ENCODE assay signal across 14 cellular contexts in genomic region chrX:146278381-146278780, GRCh38.
DNase-seq lines count a peak whose midpoint lies in the region; ATAC-seq and TF ChIP-seq lines count a peak whose summit lies in the region.
"Had no signal": no experiment of that assay in that cellular context is flagged by ENCODE, and none has a peak within 500 bp of the region (broad histone marks: within the 10 kb centered on the region; RNA-seq: fewer than 3 reads in every experiment).

No MANE protein-coding gene starts in this region.

- no peaks in the 10 kb centered on the region for H3K27me3 ChIP-seq in OCI-LY3 (ENCODE audit: low read depth, low read length)
- H3K27me3 ChIP-seq: right atrium auricular region, transverse colon had no signal

- H3K79me2 ChIP-seq in OCI-LY3 (ENCODE audit: low read length): no peaks in the 10 kb centered on the region

- H3K4me1 Mint-ChIP-seq in activated CD4-positive, alpha-beta T cell treated with anti-CD3 and anti-CD28 coated beads for 36 hours: no peaks in the 10 kb centered on the region
- H3K4me1 Mint-ChIP-seq: CD14-positive monocyte had no signal

- H3K9ac ChIP-seq in OCI-LY3 (ENCODE audit: low read length): no peak overlapping the region

- no peaks in the 10 kb centered on the region for H4K20me1 ChIP-seq in OCI-LY3 (ENCODE audit: insufficient read depth, low read length)

- TF ChIP-seq CTCF in C4-2B (conservative IDR thresholded peaks at IDR 0.05) (peak; percentile 32), OCI-LY3 (IDR thresholded peaks at IDR 0.05; ENCODE audit: low read depth, low read length) (peak; percentile 63)

- H3K27me3 Mint-ChIP-seq in activated CD4-positive, alpha-beta T cell treated with anti-CD3 and anti-CD28 coated beads for 36 hours: no peaks in the 10 kb centered on the region

- no peak overlapping the region for H3K4me2 ChIP-seq in OCI-LY3 (ENCODE audit: low read length)

- H3K4me3 ChIP-seq in OCI-LY3 (ENCODE audit: low read length): no peak overlapping the region
- H3K4me3 ChIP-seq: right atrium auricular region, transverse colon had no signal

- H3K36me3 Mint-ChIP-seq in activated CD4-positive, alpha-beta T cell treated with anti-CD3 and anti-CD28 coated beads for 36 hours (ENCODE audit: low read depth): no peaks in the 10 kb centered on the region
- H3K36me3 Mint-ChIP-seq: CD14-positive monocyte had no signal

- no peak for ATAC-seq in activated CD4-positive, alpha-beta T cell treated with anti-CD3 and anti-CD28 coated beads for 36 hours
- no peak for ATAC-seq in left ventricle myocardium superior
- ATAC-seq: PC-3 had no signal

- H2AFZ ChIP-seq in OCI-LY3 (ENCODE audit: low read depth, low read length): no peak overlapping the region

- no peaks in the 10 kb centered on the region for H3K9me3 ChIP-seq in OCI-LY3 (ENCODE audit: insufficient read depth, low read length)
- H3K9me3 ChIP-seq: transverse colon had no signal

- no peak overlapping the region for H3K4me3 Mint-ChIP-seq in activated CD4-positive, alpha-beta T cell treated with anti-CD3 and anti-CD28 coated beads for 36 hours
- H3K4me3 Mint-ChIP-seq: activated T-cell treated with anti-CD3 and anti-CD28 coated beads, Interleukin-2, amount 50 U/mL, for 24 hours; CD14-positive monocyte had no signal

- CTCF ChIA-PET in activated CD4-positive, alpha-beta T cell treated with anti-CD3 and anti-CD28 coated beads for 36 hours (lab: Charles Lee): no interaction called here

- no peaks in the 10 kb centered on the region for H3K9me3 Mint-ChIP-seq in activated CD4-positive, alpha-beta T cell treated with anti-CD3 and anti-CD28 coated beads for 36 hours (ENCODE audit: low read depth)
- H3K9me3 Mint-ChIP-seq: activated T-cell treated with anti-CD3 and anti-CD28 coated beads, Interleukin-2, amount 50 U/mL, for 24 hours; CD14-positive monocyte had no signal

- H3K4me1 ChIP-seq in OCI-LY3 (ENCODE audit: low read length): peaks cover 4% of the 10 kb centered on the region
- H3K4me1 ChIP-seq: right atrium auricular region, transverse colon had no signal

- no peak overlapping the region for H3K27ac Mint-ChIP-seq in activated CD4-positive, alpha-beta T cell treated with anti-CD3 and anti-CD28 coated beads for 36 hours
- H3K27ac Mint-ChIP-seq: activated T-cell treated with anti-CD3 and anti-CD28 coated beads, Interleukin-2, amount 50 U/mL, for 24 hours; CD14-positive monocyte had no signal

- intact Hi-C loops in activated CD4-positive, alpha-beta T cell treated with anti-CD3 and anti-CD28 coated beads for 36 hours (cut with DNase I, micrococcal nuclease): no loop called here
- intact Hi-C loops in left ventricle myocardium superior (cut with micrococcal nuclease): no loop called here

- H3K36me3 ChIP-seq in OCI-LY3 (replicated peaks; ENCODE audit: low read depth, low read length): no peaks in the 10 kb centered on the region
- H3K36me3 ChIP-seq: right atrium auricular region, transverse colon had no signal

- no peak overlapping the region for H3K27ac ChIP-seq in C4-2B
- H3K27ac ChIP-seq in OCI-LY3 (ENCODE audit: low read length): no peak overlapping the region
- H3K27ac ChIP-seq: right atrium auricular region, transverse colon had no signal

- peak; percentile 42 for DNase-seq in HT-29 (ENCODE audit: low spot score)
- peak; percentile 43 for DNase-seq in islet precursor cell
- no peak for DNase-seq in activated CD4-positive, alpha-beta T cell treated with anti-CD3 and anti-CD28 coated beads for 36 hours
- DNase-seq in activated CD4-positive, alpha-beta T cell treated with anti-CD3 and anti-CD28 coated beads, Interleukin-2, amount 50 U/mL, for 4 hours: no peak
- DNase-seq in AG08395 (ENCODE audit: low spot score): no peak
- DNase-seq in left ventricle myocardium superior: no peak
- DNase-seq: activated T-cell treated with anti-CD3 and anti-CD28 coated beads, Interleukin-2, amount 50 U/mL, for 24 hours; HCEC 1CT; PC-3; transverse colon had no signal

- POLR2A ChIA-PET in activated CD4-positive, alpha-beta T cell treated with anti-CD3 and anti-CD28 coated beads for 36 hours (lab: Charles Lee): no interaction called here

Comparison
In these comparisons a context has a peak if more than half of its experiments do, and no peak if none do; other contexts are left out.
1. DNase-seq: peak in HT-29 (single experiment) and islet precursor cell (single experiment); none in activated CD4-positive, alpha-beta T cell treated with anti-CD3 and anti-CD28 coated beads for 36 hours (single experiment), activated CD4-positive, alpha-beta T cell treated with anti-CD3 and anti-CD28 coated beads, Interleukin-2, amount 50 U/mL, for 4 hours (0 of 2), AG08395 (single experiment) and left ventricle myocardium superior (single experiment).